ENCODE assay signal across 11 cellular contexts in genomic region chr5:72246239-72246580, GRCh38.
DNase-seq lines count a peak whose midpoint lies in the region; ATAC-seq and TF ChIP-seq lines count a peak whose summit lies in the region.
"Had no signal": no experiment of that assay in that cellular context is flagged by ENCODE, and none has a peak within 500 bp of the region (broad histone marks: within the 10 kb centered on the region; RNA-seq: fewer than 3 reads in every experiment).

No MANE protein-coding gene starts in this region.

- no peaks in the 10 kb centered on the region for H3K9me3 ChIP-seq in testis

- no peaks in the 10 kb centered on the region for H3K36me3 ChIP-seq in testis (ENCODE audit: low read depth, missing control alignments)

- no peak for TF ChIP-seq CTCF in testis (IDR thresholded peaks at IDR 0.05)

- no peak for ATAC-seq in GM21367 (IDR thresholded peaks at IDR 0.05; ENCODE audit: unreplicated experiment)

- H3K4me3 ChIP-seq in testis = no peak overlapping the region

- no peak for TF ChIP-seq POLR2A in testis (IDR thresholded peaks at IDR 0.05)

- peaks cover 31% of the 10 kb centered on the region for H3K4me1 ChIP-seq in testis

- H3K27me3 ChIP-seq in testis = no peaks in the 10 kb centered on the region

- intact Hi-C loops in testis (cut with DNase I; ENCODE audit: low total_unique reads) = no loop called here

- DNase-seq in NCI-H1417 (lab: John Stamatoyannopoulos, UW) = peak in 2 of 3 experiments; percentile 2 to 46
- DNase-seq in NCI-H1417 treated with DMSO at 0.1 percent for 48 hours (lab: John Stamatoyannopoulos, UW) = no peak
- DNase-seq in RPMI7951 (ENCODE audit: low read depth) = peak; percentile 17
- peak; percentile 54 for DNase-seq in fibroblast of peridontal ligament (ENCODE audit: extremely low read depth)
- DNase-seq in testis = no peak
- DNase-seq in foreskin melanocyte = no peak
- DNase-seq in middle frontal gyrus (ENCODE audit: extremely low spot score, low spot score) = no peak
- DNase-seq: 8988T; activated naive CD4-positive, alpha-beta T cell treated with anti-CD3 and anti-CD28 coated beads, Interleukin-2, amount 50 U/mL, for 16 hours; NCI-H1436 treated with DMSO at 0.1 percent for 48 hours had no signal

- H3K27ac ChIP-seq in testis = peak overlapping the region; percentile 16 to 63

- 45 to 64% methylated on average over 1 of the region's 1 CpG for WGBS in testis, 2 donors

Comparison
In these comparisons a context has a peak if more than half of its experiments do, and no peak if none do; other contexts are left out.
1. DNase-seq: peak in NCI-H1417 (2 of 3), RPMI7951 (single experiment) and fibroblast of peridontal ligament (single experiment); none in NCI-H1417 treated with DMSO at 0.1 percent for 48 hours (single experiment), testis (single experiment), foreskin melanocyte (single experiment) and middle frontal gyrus (single experiment).